Comparison of ENCODE assay signal across 8 cellular contexts in the genomic region with DNA sequence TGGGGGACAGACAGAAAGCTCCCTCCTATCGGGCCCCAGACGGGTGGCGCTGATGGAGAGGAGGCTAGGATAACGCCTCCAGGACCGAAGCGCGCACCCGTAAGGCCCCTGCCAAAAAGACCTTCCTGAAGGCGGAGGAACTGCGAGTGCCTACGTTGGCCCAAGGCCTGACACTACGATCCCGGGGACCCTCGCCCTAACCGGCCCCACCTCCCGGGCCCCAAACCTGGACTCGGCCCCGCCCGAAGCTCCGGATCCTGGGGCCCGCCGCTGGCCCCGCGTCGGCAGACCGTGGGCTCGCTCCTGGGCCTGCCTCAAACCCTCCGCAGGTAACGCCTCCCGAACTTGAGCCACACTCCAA. TPM values are rescaled to one million over a fixed set of nuclear protein-coding genes. Genes with fewer than 3 reads are reported as not detected.
A peak's percentile ranks its signal among the peaks of the same experiment; 100 is the strongest.
DNase-seq lines count a peak whose midpoint lies in the region; ATAC-seq and TF ChIP-seq lines count a peak whose summit lies in the region.
"Not testable (repeated sequence)": the region's sequence is repeated elsewhere in the genome, so short reads cannot be mapped to it uniquely, and the experiment has no call there.

No MANE protein-coding gene starts in this region.

- peak overlapping the region; percentile 97 for H3K9ac ChIP-seq in GM23248
- peak overlapping the region; percentile 47 for H3K9ac ChIP-seq in OCI-LY3 (ENCODE audit: low read length)

- H3K27ac Mint-ChIP-seq in activated T-cell treated with anti-CD3 and anti-CD28 coated beads, Interleukin-2, amount 50 U/mL, for 72 hours: peak overlapping the region; percentile 57

- not testable (repeated sequence) for H3K79me2 ChIP-seq in ACC112 (ENCODE audit: control insufficient read depth, insufficient read depth, low read length, unreplicated experiment); GM23248 (ENCODE audit: insufficient read depth); OCI-LY3 (ENCODE audit: low read length)

- intact Hi-C loops in heart left ventricle (cut with DNase I): loop anchor here in 1 of 10 donors (10.0 kb wide), 1 partner anchor 151 kb away; no protein-coding TSS in a partner anchor
- intact Hi-C loops in gastrocnemius medialis (cut with DNase I; ENCODE audit: low total_unique reads): loop anchor here (5.0 to 10.0 kb wide), 2 partner anchors 442 to 559 kb away; partner anchors contain the start of genes KLF15 and ZXDC

- peak overlapping the region; percentile 89 for H2AFZ ChIP-seq in ACC112 (ENCODE audit: low read length, unreplicated experiment)
- peak overlapping the region; percentile 82 for H2AFZ ChIP-seq in GM23248
- peak overlapping the region; percentile 39; the same call in 1 of the 2 replicates for H2AFZ ChIP-seq in OCI-LY3 (ENCODE audit: low read depth, low read length)

- H3K27me3 ChIP-seq in ACC112 (ENCODE audit: insufficient read depth, low read length); GM23248 (replicated peaks; ENCODE audit: insufficient read depth); OCI-LY3 (ENCODE audit: low read depth, low read length); heart left ventricle; mononuclear cell (ENCODE audit: insufficient read depth, low read length); gastrocnemius medialis: not testable (repeated sequence)

- not testable (repeated sequence) for H4K20me1 ChIP-seq in GM23248 (ENCODE audit: insufficient read depth); OCI-LY3 (ENCODE audit: insufficient read depth, low read length)

- ATAC-seq in activated T-cell treated with anti-CD3 and anti-CD28 coated beads, Interleukin-2, amount 50 U/mL, for 72 hours (replicated peaks in 1 of 2); heart left ventricle; gastrocnemius medialis: not testable (repeated sequence)

- H3F3A ChIP-seq in GM23248 (ENCODE audit: insufficient read depth): not testable (repeated sequence)

- not testable (repeated sequence) for H3K36me3 ChIP-seq in ACC112 (ENCODE audit: insufficient read depth, low read length); GM23248 (ENCODE audit: low read depth); OCI-LY3 (replicated peaks; ENCODE audit: low read depth, low read length); heart left ventricle; gastrocnemius medialis

- in situ Hi-C loops in GM23248 (cut with MboI); gastrocnemius medialis (cut with MboI; ENCODE audit: low sequenced_read_pairs in 4 of 4): not testable (repeated sequence)

- not testable (repeated sequence) for H3K4me1 ChIP-seq in ACC112 (ENCODE audit: control insufficient read depth, insufficient read depth, low read length, unreplicated experiment); OCI-LY3 (ENCODE audit: low read length); mononuclear cell (ENCODE audit: insufficient read depth, low read length); gastrocnemius medialis
- H3K4me1 ChIP-seq in GM23248 (ENCODE audit: insufficient read depth): peaks cover 22% of the 10 kb centered on the region
- peaks cover 0 to 15% (median 6%) of the 10 kb centered on the region in 12 donors for H3K4me1 ChIP-seq in heart left ventricle

- not testable (repeated sequence) for TF ChIP-seq POLR2A in heart left ventricle (IDR thresholded peaks at IDR 0.05); gastrocnemius medialis (IDR thresholded peaks at IDR 0.05)

- H3K4me3 ChIP-seq in ACC112 (ENCODE audit: low read depth, low read length) (peak overlapping the region; percentile 87), GM23248 (peak overlapping the region; percentile 83), OCI-LY3 (ENCODE audit: low read length) (peak overlapping the region; percentile 77), heart left ventricle (peak overlapping the region; percentile 63 to 98 (median 78)), mononuclear cell (ENCODE audit: low read length) (peak overlapping the region; percentile 45), gastrocnemius medialis (peak overlapping the region; percentile 70 to 98 (median 80))

- H3K4me1 Mint-ChIP-seq in activated T-cell treated with anti-CD3 and anti-CD28 coated beads, Interleukin-2, amount 50 U/mL, for 72 hours (ENCODE audit: low read depth): peaks cover 32% of the 10 kb centered on the region

- DNase-seq in GM23248; activated T-cell treated with anti-CD3 and anti-CD28 coated beads, Interleukin-2, amount 50 U/mL, for 72 hours; heart left ventricle: not testable (repeated sequence)
- peak in 1 of 2 donors; percentile 4 for DNase-seq in gastrocnemius medialis

- 0% methylated on average over 8 to 14 of the region's 30 CpGs for WGBS in GM23248 (ENCODE audit: low coverage in 1 of 2, low lambda C conversion rate in 2 of 2, missing lambda C conversion rate in 2 of 2), 2 experiments
- 0 to 2% (median 0%) methylated on average over 9 to 30 of the region's 30 CpGs for WGBS in heart left ventricle, 4 donors

- not testable (repeated sequence) for H3K9me3 ChIP-seq in GM23248 (ENCODE audit: low read depth); OCI-LY3 (ENCODE audit: insufficient read depth, low read length); heart left ventricle; mononuclear cell (ENCODE audit: low read depth, low read length); gastrocnemius medialis

- not testable (repeated sequence) for H3K9me2 ChIP-seq in GM23248 (ENCODE audit: insufficient read depth)

- TF ChIP-seq CTCF in OCI-LY3 (IDR thresholded peaks at IDR 0.05; ENCODE audit: low read depth, low read length); heart left ventricle (IDR thresholded peaks at IDR 0.05); gastrocnemius medialis (IDR thresholded peaks at IDR 0.05 in 4 of 5, conservative IDR thresholded peaks at IDR 0.05 in 1 of 5): not testable (repeated sequence)

- not testable (repeated sequence) for H3K9me3 Mint-ChIP-seq in activated T-cell treated with anti-CD3 and anti-CD28 coated beads, Interleukin-2, amount 50 U/mL, for 72 hours

- H3K4me3 Mint-ChIP-seq in activated T-cell treated with anti-CD3 and anti-CD28 coated beads, Interleukin-2, amount 50 U/mL, for 72 hours: peak overlapping the region; percentile 77 to 95

- H3K4me2 ChIP-seq in GM23248 (ENCODE audit: unreplicated experiment) (peak overlapping the region; percentile 99), OCI-LY3 (ENCODE audit: low read length) (peak overlapping the region; percentile 82)

- H3K27ac ChIP-seq in ACC112 (ENCODE audit: low read depth, low read length) (peak overlapping the region; percentile 67), GM23248 (peak overlapping the region; percentile 96), cingulate gyrus (ENCODE audit: low read depth, low read length) (peak overlapping the region; percentile 65), heart left ventricle (peak overlapping the region; percentile 77 to 95 (median 86)), gastrocnemius medialis (peak overlapping the region; percentile 83 to 91 (median 90))
- H3K27ac ChIP-seq in OCI-LY3 (ENCODE audit: low read length): not testable (repeated sequence)

- not testable (repeated sequence) for H3K36me3 Mint-ChIP-seq in activated T-cell treated with anti-CD3 and anti-CD28 coated beads, Interleukin-2, amount 50 U/mL, for 72 hours (ENCODE audit: insufficient read depth in 2 of 2)

- not testable (repeated sequence) for H3K27me3 Mint-ChIP-seq in activated T-cell treated with anti-CD3 and anti-CD28 coated beads, Interleukin-2, amount 50 U/mL, for 72 hours (ENCODE audit: low read depth)

RNA-seq across cellular contexts. Expression of gene ROPN1B, which starts 53.6 kb away (rescaled TPM):
- total RNA-seq in GM23248 (2014; rRNA removed; shearing (Covaris generic)): not detected in 2 replicates
- polyA plus RNA-seq in GM23248 (2016; fragmentation: Nextera tagmentation; extraction: Ambion mirVana): not detected in 2 replicates
- total RNA-seq in activated T-cell treated with anti-CD3 and anti-CD28 coated beads, Interleukin-2, amount 50 U/mL, for 72 hours: not detected
- total RNA-seq in heart left ventricle: 1 to 10 TPM; 1.1 to 7.4 (median 2.0) TPM
- polyA plus RNA-seq in heart left ventricle: 1 to 10 TPM; 2.0 to 8.1 TPM
- total RNA-seq in mononuclear cell: 0.10 TPM
- 1 to 10 TPM in 1 of 4 donors, under 1 TPM in 1, not detected in 2; 0.66 to 1.3 TPM for total RNA-seq in gastrocnemius medialis

Comparison
In these comparisons a context has a peak if more than half of its experiments do, and no peak if none do; other contexts are left out.
1. H2AFZ ChIP-seq: peak in every context shown above with its lines; median percentile 89 in ACC112; 82 in GM23248; 39 in OCI-LY3.